Comparison of ENCODE assay signal across 9 cellular contexts in the genomic region with DNA sequence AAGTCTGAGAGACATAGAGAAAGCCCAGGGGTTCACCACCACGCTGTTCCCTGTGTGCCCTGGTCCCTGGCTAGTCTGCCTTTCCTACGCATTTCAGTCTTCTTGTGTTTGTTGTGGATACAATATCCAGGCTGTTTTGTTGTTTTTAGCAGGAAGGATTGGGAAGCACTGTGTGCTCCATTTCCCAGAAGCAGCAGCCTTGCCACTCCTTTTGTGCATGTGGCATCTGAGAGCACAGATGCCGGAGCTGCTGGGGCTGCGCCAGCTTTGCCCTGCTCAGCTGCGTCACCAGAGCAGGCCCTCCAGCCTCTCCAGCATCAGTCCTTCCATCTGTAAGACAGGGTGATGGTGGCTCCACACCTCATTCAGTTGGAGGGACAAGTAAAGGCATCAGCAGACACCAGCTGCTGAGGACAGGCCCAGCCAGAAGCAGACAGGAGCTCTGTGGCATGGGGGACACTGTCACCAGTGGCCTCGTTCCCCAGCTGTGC.
DNase-seq lines count a peak whose midpoint lies in the region; ATAC-seq and TF ChIP-seq lines count a peak whose summit lies in the region.
"Had no signal": no experiment of that assay in that cellular context is flagged by ENCODE, and none has a peak within 500 bp of the region (broad histone marks: within the 10 kb centered on the region; RNA-seq: fewer than 3 reads in every experiment).

No MANE protein-coding gene starts in this region.

- peaks cover 5% of the 10 kb centered on the region for H3K4me1 ChIP-seq in muscle layer of colon (ENCODE audit: insufficient read depth, low read length)

- H3K9me3 Mint-ChIP-seq in CD14-positive monocyte: no peaks in the 10 kb centered on the region

- no peak overlapping the region for H3K4me3 ChIP-seq in muscle layer of colon (ENCODE audit: low read depth in 1 of 2, low read length in 2 of 2)

- H3K9me3 ChIP-seq in muscle layer of colon (ENCODE audit: low read length): no peaks in the 10 kb centered on the region

- H3K27me3 ChIP-seq in muscle layer of colon (ENCODE audit: control insufficient read depth in 1 of 2, insufficient read depth in 2 of 2, low read length in 2 of 2): no peaks in the 10 kb centered on the region

- DNase-seq in CD14-positive monocyte (ENCODE audit: low spot score): peak; percentile 25
- peak; percentile 47 for DNase-seq in NCI-H69 (lab: John Stamatoyannopoulos, UW)
- peak; percentile 50 for DNase-seq in cerebellum (ENCODE audit: low spot score)
- no peak for DNase-seq in ACHN
- no peak for DNase-seq in stimulated activated CD4-positive, alpha-beta T cell treated with anti-CD3 and anti-CD28 coated beads, Interleukin-15, amount 100 ng/mL, for 24 hours
- no peak for DNase-seq in kidney tubule cell (ENCODE audit: low spot score)
- DNase-seq: GF-D8 had no signal

- no peaks in the 10 kb centered on the region for H3K36me3 Mint-ChIP-seq in CD14-positive monocyte

- peaks cover 27% of the 10 kb centered on the region for H3K4me1 Mint-ChIP-seq in CD14-positive monocyte

- no peaks in the 10 kb centered on the region for H3K36me3 ChIP-seq in muscle layer of colon (ENCODE audit: insufficient read depth, low read length)

- peak overlapping the region; percentile 32 for H3K27ac ChIP-seq in muscle layer of colon (ENCODE audit: low read depth, low read length)

- intact Hi-C loops in CD14-positive monocyte (cut with micrococcal nuclease): no loop called here

- in situ Hi-C loops in ACHN (cut with HindIII; ENCODE audit: low pct_ligation_motif_present, low pct_unique_long_range_greater_than_20kb, low sequenced_read_pairs): no loop called here

- TF ChIP-seq CTCF in CD14-positive monocyte (IDR thresholded peaks at IDR 0.05): no peak

- ATAC-seq in HG02798 (IDR thresholded peaks at IDR 0.05; ENCODE audit: poor library complexity, unreplicated experiment): no peak

- H3K27ac Mint-ChIP-seq in CD14-positive monocyte: peak overlapping the region in 3 of 7 donors; percentile 25 to 68 (median 51)

- no peak overlapping the region for H3K9ac ChIP-seq in muscle layer of colon (ENCODE audit: low read length)

- peaks cover 0 to 4% (median 0%) of the 10 kb centered on the region in 3 donors for H3K27me3 Mint-ChIP-seq in CD14-positive monocyte (ENCODE audit: low read depth in 3 of 3)

- H3K4me3 Mint-ChIP-seq in CD14-positive monocyte: no peak overlapping the region

Comparison
In these comparisons a context has a peak if more than half of its experiments do, and no peak if none do; other contexts are left out.
1. DNase-seq: peak in CD14-positive monocyte (single experiment), NCI-H69 (single experiment) and cerebellum (single experiment); none in ACHN (single experiment), stimulated activated CD4-positive, alpha-beta T cell treated with anti-CD3 and anti-CD28 coated beads, Interleukin-15, amount 100 ng/mL, for 24 hours (single experiment) and kidney tubule cell (single experiment).